ENCODE assay signal across 1 cellular context in the genomic region with DNA sequence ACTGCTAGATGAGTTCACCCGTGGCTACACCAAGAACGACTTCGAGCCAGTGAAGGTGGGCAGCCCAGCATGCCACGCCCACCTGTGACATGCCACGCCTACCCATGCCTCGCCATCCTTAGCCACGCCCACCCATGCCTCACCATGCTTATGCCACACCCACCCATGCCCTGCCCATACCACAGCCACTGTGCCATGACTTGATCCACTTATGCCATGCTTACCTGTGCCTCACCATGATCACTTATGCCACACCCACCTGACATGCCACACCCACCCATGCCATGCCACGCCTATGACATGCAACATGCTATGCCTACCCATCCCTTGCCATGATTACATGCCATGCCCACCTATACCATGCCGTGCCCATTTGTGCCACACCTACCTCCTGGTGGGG.
TF ChIP-seq lines count a peak whose summit lies in the region.

No MANE protein-coding gene starts in this region.

TF ChIP-seq in H1, 55 proteins besides CTCF, POLR2A, EP300 and RAD21:
- TF ChIP-seq GABPA (IDR thresholded peaks at IDR 0.05; ENCODE audit: borderline replicate concordance, insufficient read depth, low read length) (no peak), JUN (IDR thresholded peaks at IDR 0.05; ENCODE audit: low read depth, low read length) (no peak), POLR2AphosphoS5 (IDR thresholded peaks at IDR 0.05; ENCODE audit: low read depth, low read length) (peak; percentile 46; the same call in 1 of the 2 replicates), TBP (IDR thresholded peaks at IDR 0.05; ENCODE audit: low read depth, low read length) (no peak)
